In genomic region chr20:36175016-36175415, GRCh38 we compare ENCODE assay signal across 26 cellular contexts. TPM values are rescaled to one million over a fixed set of nuclear protein-coding genes. Genes with fewer than 3 reads are reported as not detected.
DNase-seq lines count a peak whose midpoint lies in the region; ATAC-seq and TF ChIP-seq lines count a peak whose summit lies in the region.
"Had no signal": no experiment of that assay in that cellular context is flagged by ENCODE, and none has a peak within 500 bp of the region (broad histone marks: within the 10 kb centered on the region; RNA-seq: fewer than 3 reads in every experiment).

No MANE protein-coding gene starts in this region.

- no peaks in the 10 kb centered on the region for H3K27me3 ChIP-seq in tibial nerve
- H3K27me3 ChIP-seq: BLaER1, gastrocnemius medialis, thyroid gland had no signal

- H3K36me3 ChIP-seq in tibial nerve: peaks cover 0 to 53% (median 0%) of the 10 kb centered on the region in 3 donors
- H3K36me3 ChIP-seq: gastrocnemius medialis, thyroid gland had no signal

- in situ Hi-C loops in ACHN (cut with HindIII; ENCODE audit: low pct_ligation_motif_present, low pct_unique_long_range_greater_than_20kb, low sequenced_read_pairs): no loop called here

- no peak for TF ChIP-seq CTCF in fibroblast of the aortic adventitia (IDR thresholded peaks at IDR 0.05; ENCODE audit: insufficient read depth, low read length)
- no peak for TF ChIP-seq CTCF in type B pancreatic cell (conservative IDR thresholded peaks at IDR 0.05)
- no peak for TF ChIP-seq CTCF in tibial nerve (IDR thresholded peaks at IDR 0.05)

- H3K27me3 Mint-ChIP-seq in type B pancreatic cell: no peaks in the 10 kb centered on the region
- H3K27me3 Mint-ChIP-seq: activated T-cell treated with anti-CD3 and anti-CD28 coated beads, Interleukin-2, amount 50 U/mL, for 24 hours had no signal

- H3K4me3 Mint-ChIP-seq in type B pancreatic cell: no peak overlapping the region
- H3K4me3 Mint-ChIP-seq: activated CD8-positive, alpha-beta T cell treated with anti-CD3 and anti-CD28 coated beads, Interleukin-2, amount 10 ng/mL, durations not matched to agents 7 days and 5 days; activated T-cell treated with anti-CD3 and anti-CD28 coated beads, Interleukin-2, amount 50 U/mL, for 24 hours had no signal

- peaks cover 0 to 16% (median 0%) of the 10 kb centered on the region in 4 donors for H3K4me1 ChIP-seq in tibial nerve
- H3K4me1 ChIP-seq: Caco-2, gastrocnemius medialis, thyroid gland had no signal

- DNase-seq in DMS 273 (lab: John Stamatoyannopoulos, UW; ENCODE audit: unreplicated experiment) (peak; percentile 61), DMS 273 treated with DMSO at 0.1 percent for 48 hours (lab: John Stamatoyannopoulos, UW) (no peak), fibroblast of the aortic adventitia (ENCODE audit: low read depth) (peak; percentile 21), type B pancreatic cell (ENCODE audit: extremely low spot score, unreplicated experiment) (no peak), tibial nerve (ENCODE audit: low spot score in 2 of 2) (no peak), ACHN (no peak)
- DNase-seq: activated CD4-positive, CD25-positive, alpha-beta regulatory T cell treated with anti-CD3 and anti-CD28 coated beads, Interleukin-2, amount 50 U/mL, for 72 hours; activated CD8-positive, alpha-beta T cell treated with anti-CD3 and anti-CD28 coated beads, Interleukin-2, amount 10 ng/mL, durations not matched to agents 7 days and 5 days; activated naive CD4-positive, alpha-beta T cell treated with Interleukin-2 at 50 U/mL for 16 hours; activated T-cell treated with anti-CD3 and anti-CD28 coated beads, Interleukin-2, amount 50 U/mL, for 24 hours; Caco-2; gastrocnemius medialis; NCI-H146; NCI-H526 treated with DMSO at 0.1 percent for 48 hours; stimulated activated CD4-positive, alpha-beta T cell treated with anti-CD3 and anti-CD28 coated beads, Interleukin-4, amount 100 ng/mL, for 1 hour; stimulated activated naive CD4-positive, alpha-beta T cell; SW 1271; thyroid gland had no signal

- peak overlapping the region; percentile 13 for H3K27ac Mint-ChIP-seq in type B pancreatic cell
- H3K27ac Mint-ChIP-seq: activated CD8-positive, alpha-beta T cell treated with anti-CD3 and anti-CD28 coated beads, Interleukin-2, amount 10 ng/mL, durations not matched to agents 7 days and 5 days; activated T-cell treated with anti-CD3 and anti-CD28 coated beads, Interleukin-2, amount 50 U/mL, for 24 hours had no signal

- no peaks in the 10 kb centered on the region for H3K9me3 Mint-ChIP-seq in type B pancreatic cell
- H3K9me3 Mint-ChIP-seq: activated T-cell treated with anti-CD3 and anti-CD28 coated beads, Interleukin-2, amount 50 U/mL, for 24 hours had no signal

- no peak for TF ChIP-seq POLR2A in tibial nerve (IDR thresholded peaks at IDR 0.05)

- H3K4me3 ChIP-seq in fibroblast of the aortic adventitia (ENCODE audit: low read depth, low read length): no peak overlapping the region
- H3K4me3 ChIP-seq in tibial nerve: no peak overlapping the region
- H3K4me3 ChIP-seq: BLaER1, gastrocnemius medialis, smooth muscle cell, thyroid gland had no signal

- no peak for TF ChIP-seq EP300 in tibial nerve (IDR thresholded peaks at IDR 0.05)

- no peak overlapping the region for H3K27ac ChIP-seq in tibial nerve
- H3K27ac ChIP-seq: 22Rv1, BLaER1, epithelial cell of prostate, gastrocnemius medialis, thyroid gland had no signal

- no peaks in the 10 kb centered on the region for H3K36me3 Mint-ChIP-seq in type B pancreatic cell

- no peaks in the 10 kb centered on the region for H3K9me3 ChIP-seq in tibial nerve
- H3K9me3 ChIP-seq: BLaER1, Caco-2, gastrocnemius medialis, thyroid gland had no signal

- H3K4me1 Mint-ChIP-seq in type B pancreatic cell (ENCODE audit: unreplicated experiment): peaks cover 25% of the 10 kb centered on the region

- whole genome bisulfite sequencing in tibial nerve, 2 donors: 94 to 96% methylated on average over 5 of the region's 5 CpGs

- peak; percentile 93 for ATAC-seq in SK-N-SH treated with all-trans-retinoic acid at 6 μM for 48 hours
- ATAC-seq in GM21825 (IDR thresholded peaks at IDR 0.05; ENCODE audit: unreplicated experiment): no peak
- ATAC-seq: activated CD8-positive, alpha-beta T cell treated with anti-CD3 and anti-CD28 coated beads, Interleukin-2, amount 10 ng/mL, durations not matched to agents 7 days and 5 days; gastrocnemius medialis; HCT116; Right ventricle myocardium inferior had no signal

TF ChIP-seq in SK-N-SH treated with all-trans-retinoic acid at 6 μM for 48 hours, 23 proteins besides CTCF, POLR2A, EP300 and RAD21 (continues in another document):
- no peak for TF ChIP-seq GLIS3 (CRISPR knock-in tag; IDR thresholded peaks at IDR 0.05)
- TF ChIP-seq ISL1 (CRISPR knock-in tag; IDR thresholded peaks at IDR 0.05): no peak
- no peak for TF ChIP-seq ZFP3 (CRISPR knock-in tag; IDR thresholded peaks at IDR 0.05)
- TF ChIP-seq OSR1 (CRISPR knock-in tag; IDR thresholded peaks at IDR 0.05): no peak
- no peak for TF ChIP-seq BACH2 (CRISPR knock-in tag; IDR thresholded peaks at IDR 0.05; ENCODE audit: borderline replicate concordance)
- TF ChIP-seq TOX (CRISPR knock-in tag; IDR thresholded peaks at IDR 0.05; ENCODE audit: borderline replicate concordance): no peak
- no peak for TF ChIP-seq RARB (CRISPR knock-in tag; IDR thresholded peaks at IDR 0.05)
- no peak for TF ChIP-seq TSHZ2 (CRISPR knock-in tag; IDR thresholded peaks at IDR 0.05)
- no peak for TF ChIP-seq ZNF8 (CRISPR knock-in tag; IDR thresholded peaks at IDR 0.05)
- no peak for TF ChIP-seq CSRNP3 (CRISPR knock-in tag; IDR thresholded peaks at IDR 0.05)
- TF ChIP-seq CREB5 (CRISPR knock-in tag; IDR thresholded peaks at IDR 0.05; ENCODE audit: low read depth): no peak
- no peak for TF ChIP-seq ZNF565 (CRISPR knock-in tag; conservative IDR thresholded peaks at IDR 0.05; ENCODE audit: low read depth)
- no peak for TF ChIP-seq ZFP30 (CRISPR knock-in tag; IDR thresholded peaks at IDR 0.05)
- no peak for TF ChIP-seq CSDC2 (CRISPR knock-in tag; IDR thresholded peaks at IDR 0.05)
- no peak for TF ChIP-seq ZNF70 (CRISPR knock-in tag; IDR thresholded peaks at IDR 0.05)

RNA-seq across cellular contexts. Expression of gene EPB41L1, which starts 20.5 kb away (rescaled TPM):
- total RNA-seq in fibroblast of the aortic adventitia (ENCODE audit: low replicate concordance): 13.5 and 18.1 TPM in 2 replicates
- total RNA-seq in type B pancreatic cell (ENCODE audit: low replicate concordance): 62.7 and 68.1 TPM in 2 replicates
- 10 to 100 TPM; 19.9 to 55.3 (median 30.8) TPM for total RNA-seq in tibial nerve
- total RNA-seq: activated CD8-positive, alpha-beta T cell treated with anti-CD3 and anti-CD28 coated beads, Interleukin-2, amount 10 ng/mL, durations not matched to agents 7 days and 5 days had no signal

Comparison
In these comparisons a context has a peak if more than half of its experiments do, and no peak if none do; other contexts are left out.
1. DNase-seq: peak in DMS 273 (single experiment) and fibroblast of the aortic adventitia (single experiment); none in DMS 273 treated with DMSO at 0.1 percent for 48 hours (single experiment), type B pancreatic cell (single experiment), tibial nerve (0 of 2) and ACHN (single experiment).